ENCODE assay signal across 17 cellular contexts in genomic region chr17:60173304-60173807, GRCh38. TPM values are rescaled to one million over a fixed set of nuclear protein-coding genes. Genes with fewer than 3 reads are reported as not detected.
DNase-seq lines count a peak whose midpoint lies in the region; ATAC-seq, FAIRE-seq and TF ChIP-seq lines count a peak whose summit lies in the region.
"Had no signal": no experiment of that assay in that cellular context is flagged by ENCODE, and none has a peak within 500 bp of the region (broad histone marks: within the 10 kb centered on the region; RNA-seq: fewer than 3 reads in every experiment).

No MANE protein-coding gene starts in this region.

- no peak for ATAC-seq in naive thymus-derived CD8-positive, alpha-beta T cell
- ATAC-seq: A549 had no signal

- H3K36me3 Mint-ChIP-seq in naive thymus-derived CD8-positive, alpha-beta T cell, result peaks cover 0 to 17% (median 0%) of the 10 kb centered on the region in 3 donors

- TF ChIP-seq CTCF in bronchial epithelial cell (IDR thresholded peaks at IDR 0.05; ENCODE audit: insufficient read depth, low read length, severe bottlenecking), result no peak

- peaks cover 7 to 17% (median 11%) of the 10 kb centered on the region in 4 donors for H3K4me1 Mint-ChIP-seq in naive thymus-derived CD8-positive, alpha-beta T cell

- POLR2A ChIA-PET in naive thymus-derived CD8-positive, alpha-beta T cell (lab: Charles Lee), result interaction anchor here (0.6 kb wide), 1 partner anchor 32 kb away, joined by 3 read pairs; no protein-coding TSS in a partner anchor

- no peaks in the 10 kb centered on the region for H3K27me3 Mint-ChIP-seq in naive thymus-derived CD8-positive, alpha-beta T cell

- H3K4me3 Mint-ChIP-seq in naive thymus-derived CD8-positive, alpha-beta T cell, result no peak overlapping the region

- H3K36me3 ChIP-seq in bronchial epithelial cell (ENCODE audit: control insufficient read depth, insufficient read depth, low read length), result no peaks in the 10 kb centered on the region

- H3K27me3 ChIP-seq in bronchial epithelial cell (ENCODE audit: control insufficient read depth, insufficient read depth, low read length), result no peaks in the 10 kb centered on the region

- no peak for FAIRE-seq in bronchial epithelial cell (lab: Jason Lieb, UNC)
- FAIRE-seq: A549 had no signal

- peak overlapping the region in 4 of 10 donors; percentile 0 to 68 (median 20) for H3K27ac Mint-ChIP-seq in naive thymus-derived CD8-positive, alpha-beta T cell

- no peaks in the 10 kb centered on the region for H3K9me3 Mint-ChIP-seq in naive thymus-derived CD8-positive, alpha-beta T cell

- DNase-seq in NCI-H510A treated with DMSO at 0.1 percent for 48 hours (lab: John Stamatoyannopoulos, UW) (peak; percentile 27), NCI-H510A (lab: John Stamatoyannopoulos, UW) (no peak), NCI-H2196 (lab: John Stamatoyannopoulos, UW; ENCODE audit: unreplicated experiment) (peak; percentile 50), bronchial epithelial cell (ENCODE audit: low read depth) (peak; percentile 13), renal cortical epithelial cell (ENCODE audit: low read depth) (peak; percentile 87), SIG-M5 (lab: John Stamatoyannopoulos, UW) (no peak)
- no peak for DNase-seq in stimulated activated CD4-positive, alpha-beta T cell treated with anti-CD3 and anti-CD28 coated beads, Interleukin-4, amount 100 ng/mL, for 4 hours
- no peak for DNase-seq in naive thymus-derived CD8-positive, alpha-beta T cell
- DNase-seq: caudate nucleus; foreskin melanocyte; GDM1; left ventricle myocardium inferior; NCI-H146; posterior cingulate gyrus; stimulated activated CD4-positive, alpha-beta T cell treated with anti-CD3 and anti-CD28 coated beads, Interleukin-4, amount 100 ng/mL, for 1 hour had no signal

- H3K4me3 ChIP-seq in bronchial epithelial cell (ENCODE audit: low read depth, low read length), result no peak overlapping the region
- H3K4me3 ChIP-seq: A549, left ventricle myocardium inferior had no signal

RNA-seq across cellular contexts. Expression of gene CA4, which starts 23.6 kb away (rescaled TPM):
- total RNA-seq in bronchial epithelial cell (not detected in 2 replicates), renal cortical epithelial cell (0.45 TPM in 1 of 2 replicates, not detected in the other)
- total RNA-seq in naive thymus-derived CD8-positive, alpha-beta T cell, result not detected
- not detected for polyA plus RNA-seq in naive thymus-derived CD8-positive, alpha-beta T cell
- total RNA-seq: OCI-LY7 had no signal

Comparison
In these comparisons a context has a peak if more than half of its experiments do, and no peak if none do; other contexts are left out.
1. DNase-seq: peak in NCI-H510A treated with DMSO at 0.1 percent for 48 hours (single experiment), NCI-H2196 (single experiment), bronchial epithelial cell (single experiment) and renal cortical epithelial cell (single experiment); none in NCI-H510A (single experiment), stimulated activated CD4-positive, alpha-beta T cell treated with anti-CD3 and anti-CD28 coated beads, Interleukin-4, amount 100 ng/mL, for 4 hours (0 of 2), naive thymus-derived CD8-positive, alpha-beta T cell (0 of 10) and SIG-M5 (single experiment).